1 cellular context compared by ENCODE assay signal in the genomic region with DNA sequence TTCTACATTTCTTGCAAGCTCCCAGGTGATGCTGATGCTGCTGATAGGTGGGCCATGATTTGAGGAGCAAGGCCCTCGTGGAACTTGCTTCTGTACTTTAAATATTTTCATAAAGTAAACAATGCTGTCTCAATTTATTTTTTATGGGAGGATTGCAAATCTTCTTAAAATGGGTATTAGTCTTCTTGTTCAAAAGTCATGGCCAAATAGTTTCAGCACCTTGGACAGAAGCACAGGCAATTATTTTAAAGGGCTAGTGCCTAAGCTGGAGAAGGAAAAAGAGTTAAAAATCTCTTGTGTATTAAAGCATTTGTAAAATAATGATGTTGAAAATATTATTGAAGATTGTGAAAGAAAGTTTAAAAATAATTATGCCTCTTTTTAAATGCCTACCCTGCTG.
TF ChIP-seq lines count a peak whose summit lies in the region.

No MANE protein-coding gene starts in this region.

TF ChIP-seq in HepG2, 621 proteins besides CTCF, POLR2A, EP300 and RAD21 (continued from another document and continues in another):
- TF ChIP-seq NR3C1 (CRISPR knock-in tag; IDR thresholded peaks at IDR 0.05) = no peak
- no peak for TF ChIP-seq ARNT2 (CRISPR knock-in tag; IDR thresholded peaks at IDR 0.05; ENCODE audit: low read depth)
- no peak for TF ChIP-seq HNRNPUL1 (IDR thresholded peaks at IDR 0.05; ENCODE audit: low read depth, low read length)
- no peak for TF ChIP-seq ZNF121 (CRISPR knock-in tag; IDR thresholded peaks at IDR 0.05)
- no peak for TF ChIP-seq ZNF468 (CRISPR knock-in tag; IDR thresholded peaks at IDR 0.05)
- TF ChIP-seq ZBTB7A (CRISPR knock-in tag; IDR thresholded peaks at IDR 0.05) = no peak
- TF ChIP-seq GPN1 (CRISPR knock-in tag; IDR thresholded peaks at IDR 0.05; ENCODE audit: borderline replicate concordance) = no peak
- TF ChIP-seq, protein P1, sequence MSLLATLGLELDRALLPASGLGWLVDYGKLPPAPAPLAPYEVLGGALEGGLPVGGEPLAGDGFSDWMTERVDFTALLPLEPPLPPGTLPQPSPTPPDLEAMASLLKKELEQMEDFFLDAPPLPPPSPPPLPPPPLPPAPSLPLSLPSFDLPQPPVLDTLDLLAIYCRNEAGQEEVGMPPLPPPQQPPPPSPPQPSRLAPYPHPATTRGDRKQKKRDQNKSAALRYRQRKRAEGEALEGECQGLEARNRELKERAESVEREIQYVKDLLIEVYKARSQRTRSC (CRISPR knock-in tag; IDR thresholded peaks at IDR 0.05; ENCODE audit: low read depth) = no peak
- TF ChIP-seq DRAP1 (CRISPR knock-in tag; IDR thresholded peaks at IDR 0.05) = no peak
- peak in 1 of 2 experiments; percentile 45; a peak in 1 of 4 replicates for TF ChIP-seq KLF16 (CRISPR knock-in tag; IDR thresholded peaks at IDR 0.05)
- TF ChIP-seq ZBTB25 (CRISPR knock-in tag; IDR thresholded peaks at IDR 0.05) = peak; percentile 29; the same call in 1 of the 2 replicates
- no peak for TF ChIP-seq ZNF644 (CRISPR knock-in tag; IDR thresholded peaks at IDR 0.05; ENCODE audit: low read depth)
- no peak for TF ChIP-seq SALL2 (CRISPR knock-in tag; IDR thresholded peaks at IDR 0.05)
- TF ChIP-seq ZNF777 (CRISPR knock-in tag; IDR thresholded peaks at IDR 0.05) = no peak
- no peak for TF ChIP-seq ZNF343 (CRISPR knock-in tag; IDR thresholded peaks at IDR 0.05)
- TF ChIP-seq SALL1 (CRISPR knock-in tag; IDR thresholded peaks at IDR 0.05) = no peak
- no peak for TF ChIP-seq ZNF24 (IDR thresholded peaks at IDR 0.05)
- no peak for TF ChIP-seq ZNF564 (CRISPR knock-in tag; IDR thresholded peaks at IDR 0.05)
- TF ChIP-seq STAT5B (CRISPR knock-in tag; IDR thresholded peaks at IDR 0.05) = no peak
- no peak for TF ChIP-seq TAF1 (CRISPR knock-in tag; IDR thresholded peaks at IDR 0.05)
- TF ChIP-seq ZNF136 (CRISPR knock-in tag; IDR thresholded peaks at IDR 0.05; ENCODE audit: low read depth) = no peak
- no peak for TF ChIP-seq SP4 (CRISPR knock-in tag; IDR thresholded peaks at IDR 0.05)
- TF ChIP-seq, protein P2, sequence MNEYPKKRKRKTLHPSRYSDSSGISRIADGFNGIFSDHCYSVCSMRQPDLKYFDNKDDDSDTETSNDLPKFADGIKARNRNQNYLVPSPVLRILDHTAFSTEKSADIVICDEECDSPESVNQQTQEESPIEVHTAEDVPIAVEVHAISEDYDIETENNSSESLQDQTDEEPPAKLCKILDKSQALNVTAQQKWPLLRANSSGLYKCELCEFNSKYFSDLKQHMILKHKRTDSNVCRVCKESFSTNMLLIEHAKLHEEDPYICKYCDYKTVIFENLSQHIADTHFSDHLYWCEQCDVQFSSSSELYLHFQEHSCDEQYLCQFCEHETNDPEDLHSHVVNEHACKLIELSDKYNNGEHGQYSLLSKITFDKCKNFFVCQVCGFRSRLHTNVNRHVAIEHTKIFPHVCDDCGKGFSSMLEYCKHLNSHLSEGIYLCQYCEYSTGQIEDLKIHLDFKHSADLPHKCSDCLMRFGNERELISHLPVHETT (CRISPR knock-in tag; conservative IDR thresholded peaks at IDR 0.05) = no peak
- TF ChIP-seq MTF2 (CRISPR knock-in tag; IDR thresholded peaks at IDR 0.05; ENCODE audit: borderline replicate concordance) = no peak
- TF ChIP-seq ZBTB49 (CRISPR knock-in tag; IDR thresholded peaks at IDR 0.05; ENCODE audit: borderline replicate concordance) = no peak
- TF ChIP-seq, protein P3, sequence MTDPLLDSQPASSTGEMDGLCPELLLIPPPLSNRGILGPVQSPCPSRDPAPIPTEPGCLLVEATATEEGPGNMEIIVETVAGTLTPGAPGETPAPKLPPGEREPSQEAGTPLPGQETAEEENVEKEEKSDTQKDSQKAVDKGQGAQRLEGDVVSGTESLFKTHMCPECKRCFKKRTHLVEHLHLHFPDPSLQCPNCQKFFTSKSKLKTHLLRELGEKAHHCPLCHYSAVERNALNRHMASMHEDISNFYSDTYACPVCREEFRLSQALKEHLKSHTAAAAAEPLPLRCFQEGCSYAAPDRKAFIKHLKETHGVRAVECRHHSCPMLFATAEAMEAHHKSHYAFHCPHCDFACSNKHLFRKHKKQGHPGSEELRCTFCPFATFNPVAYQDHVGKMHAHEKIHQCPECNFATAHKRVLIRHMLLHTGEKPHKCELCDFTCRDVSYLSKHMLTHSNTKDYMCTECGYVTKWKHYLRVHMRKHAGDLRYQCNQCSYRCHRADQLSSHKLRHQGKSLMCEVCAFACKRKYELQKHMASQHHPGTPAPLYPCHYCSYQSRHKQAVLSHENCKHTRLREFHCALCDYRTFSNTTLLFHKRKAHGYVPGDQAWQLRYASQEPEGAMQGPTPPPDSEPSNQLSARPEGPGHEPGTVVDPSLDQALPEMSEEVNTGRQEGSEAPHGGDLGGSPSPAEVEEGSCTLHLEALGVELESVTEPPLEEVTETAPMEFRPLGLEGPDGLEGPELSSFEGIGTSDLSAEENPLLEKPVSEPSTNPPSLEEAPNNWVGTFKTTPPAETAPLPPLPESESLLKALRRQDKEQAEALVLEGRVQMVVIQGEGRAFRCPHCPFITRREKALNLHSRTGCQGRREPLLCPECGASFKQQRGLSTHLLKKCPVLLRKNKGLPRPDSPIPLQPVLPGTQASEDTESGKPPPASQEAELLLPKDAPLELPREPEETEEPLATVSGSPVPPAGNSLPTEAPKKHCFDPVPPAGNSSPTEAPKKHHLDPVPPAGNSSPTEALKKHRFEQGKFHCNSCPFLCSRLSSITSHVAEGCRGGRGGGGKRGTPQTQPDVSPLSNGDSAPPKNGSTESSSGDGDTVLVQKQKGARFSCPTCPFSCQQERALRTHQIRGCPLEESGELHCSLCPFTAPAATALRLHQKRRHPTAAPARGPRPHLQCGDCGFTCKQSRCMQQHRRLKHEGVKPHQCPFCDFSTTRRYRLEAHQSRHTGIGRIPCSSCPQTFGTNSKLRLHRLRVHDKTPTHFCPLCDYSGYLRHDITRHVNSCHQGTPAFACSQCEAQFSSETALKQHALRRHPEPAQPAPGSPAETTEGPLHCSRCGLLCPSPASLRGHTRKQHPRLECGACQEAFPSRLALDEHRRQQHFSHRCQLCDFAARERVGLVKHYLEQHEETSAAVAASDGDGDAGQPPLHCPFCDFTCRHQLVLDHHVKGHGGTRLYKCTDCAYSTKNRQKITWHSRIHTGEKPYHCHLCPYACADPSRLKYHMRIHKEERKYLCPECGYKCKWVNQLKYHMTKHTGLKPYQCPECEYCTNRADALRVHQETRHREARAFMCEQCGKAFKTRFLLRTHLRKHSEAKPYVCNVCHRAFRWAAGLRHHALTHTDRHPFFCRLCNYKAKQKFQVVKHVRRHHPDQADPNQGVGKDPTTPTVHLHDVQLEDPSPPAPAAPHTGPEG (CRISPR knock-in tag; IDR thresholded peaks at IDR 0.05) = no peak
- TF ChIP-seq SRSF9 (IDR thresholded peaks at IDR 0.05; ENCODE audit: borderline replicate concordance, insufficient read depth, low read depth, low read length, poor library complexity, severe bottlenecking) = no peak
- TF ChIP-seq PHF5A (CRISPR knock-in tag; IDR thresholded peaks at IDR 0.05; ENCODE audit: low read depth, unreplicated experiment) = no peak
- 0 out of 2 replicates have a peak, but pooled peaks have one; percentile 31 for TF ChIP-seq XBP1 (CRISPR knock-in tag; IDR thresholded peaks at IDR 0.05)
- TF ChIP-seq, protein P4, sequence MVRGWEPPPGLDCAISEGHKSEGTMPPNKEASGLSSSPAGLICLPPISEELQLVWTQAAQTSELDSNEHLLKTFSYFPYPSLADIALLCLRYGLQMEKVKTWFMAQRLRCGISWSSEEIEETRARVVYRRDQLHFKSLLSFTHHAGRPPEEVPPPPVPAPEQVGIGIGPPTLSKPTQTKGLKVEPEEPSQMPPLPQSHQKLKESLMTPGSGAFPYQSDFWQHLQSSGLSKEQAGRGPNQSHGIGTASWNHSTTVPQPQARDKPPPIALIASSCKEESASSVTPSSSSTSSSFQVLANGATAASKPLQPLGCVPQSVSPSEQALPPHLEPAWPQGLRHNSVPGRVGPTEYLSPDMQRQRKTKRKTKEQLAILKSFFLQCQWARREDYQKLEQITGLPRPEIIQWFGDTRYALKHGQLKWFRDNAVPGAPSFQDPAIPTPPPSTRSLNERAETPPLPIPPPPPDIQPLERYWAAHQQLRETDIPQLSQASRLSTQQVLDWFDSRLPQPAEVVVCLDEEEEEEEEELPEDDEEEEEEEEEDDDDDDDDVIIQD (CRISPR knock-in tag; IDR thresholded peaks at IDR 0.05; ENCODE audit: low read depth) = no peak
- peak; percentile 50; the same call in 1 of the 2 replicates for TF ChIP-seq HOXA5 (CRISPR knock-in tag; IDR thresholded peaks at IDR 0.05)
- TF ChIP-seq ZNF34 (CRISPR knock-in tag; IDR thresholded peaks at IDR 0.05; ENCODE audit: borderline replicate concordance) = no peak
- no peak for TF ChIP-seq MEF2D (CRISPR knock-in tag; IDR thresholded peaks at IDR 0.05)
- no peak for TF ChIP-seq EZH2 (conservative IDR thresholded peaks at IDR 0.05; ENCODE audit: low read depth, low read length)
- no peak for TF ChIP-seq ZNF772 (CRISPR knock-in tag; IDR thresholded peaks at IDR 0.05)
- no peak for TF ChIP-seq ZNF781 (CRISPR knock-in tag; IDR thresholded peaks at IDR 0.05; ENCODE audit: borderline replicate concordance, not compliant biosample characterization)
- TF ChIP-seq MTA1 (CRISPR knock-in tag; IDR thresholded peaks at IDR 0.05; ENCODE audit: borderline replicate concordance) = no peak
- TF ChIP-seq, protein P5, sequence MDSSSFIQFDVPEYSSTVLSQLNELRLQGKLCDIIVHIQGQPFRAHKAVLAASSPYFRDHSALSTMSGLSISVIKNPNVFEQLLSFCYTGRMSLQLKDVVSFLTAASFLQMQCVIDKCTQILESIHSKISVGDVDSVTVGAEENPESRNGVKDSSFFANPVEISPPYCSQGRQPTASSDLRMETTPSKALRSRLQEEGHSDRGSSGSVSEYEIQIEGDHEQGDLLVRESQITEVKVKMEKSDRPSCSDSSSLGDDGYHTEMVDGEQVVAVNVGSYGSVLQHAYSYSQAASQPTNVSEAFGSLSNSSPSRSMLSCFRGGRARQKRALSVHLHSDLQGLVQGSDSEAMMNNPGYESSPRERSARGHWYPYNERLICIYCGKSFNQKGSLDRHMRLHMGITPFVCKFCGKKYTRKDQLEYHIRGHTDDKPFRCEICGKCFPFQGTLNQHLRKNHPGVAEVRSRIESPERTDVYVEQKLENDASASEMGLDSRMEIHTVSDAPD (CRISPR knock-in tag; IDR thresholded peaks at IDR 0.05) = no peak
- TF ChIP-seq ZNF354B (CRISPR knock-in tag; IDR thresholded peaks at IDR 0.05) = no peak
- TF ChIP-seq USF2 (IDR thresholded peaks at IDR 0.05; ENCODE audit: low read depth, low read length) = no peak
- TF ChIP-seq USF2 (CRISPR knock-in tag; IDR thresholded peaks at IDR 0.05; ENCODE audit: borderline replicate concordance) = no peak
- TF ChIP-seq ZNF619 (CRISPR knock-in tag; IDR thresholded peaks at IDR 0.05) = no peak
- no peak for TF ChIP-seq KLF9 (CRISPR knock-in tag; IDR thresholded peaks at IDR 0.05; ENCODE audit: low read depth)
- no peak for TF ChIP-seq ERF (CRISPR knock-in tag; IDR thresholded peaks at IDR 0.05)
- no peak for TF ChIP-seq ZNF850 (CRISPR knock-in tag; conservative IDR thresholded peaks at IDR 0.05)
- TF ChIP-seq SIX1 (CRISPR knock-in tag; IDR thresholded peaks at IDR 0.05; ENCODE audit: borderline replicate concordance) = no peak
- TF ChIP-seq ISX (CRISPR knock-in tag; conservative IDR thresholded peaks at IDR 0.05) = 0 out of 2 replicates have a peak, but pooled peaks have one; percentile 28
